In genomic region chr6:35640017-35640664, GRCh38 we compare ENCODE assay signal across 2 cellular contexts.
TF ChIP-seq lines count a peak whose summit lies in the region.

No MANE protein-coding gene starts in this region.

TF ChIP-seq in endothelial cell of umbilical vein, 7 proteins besides CTCF, POLR2A, EP300 and RAD21:
- TF ChIP-seq FOS (IDR thresholded peaks at IDR 0.05; ENCODE audit: borderline replicate concordance, insufficient read depth, low read length) (peak; percentile 15), JUN (IDR thresholded peaks at IDR 0.05; ENCODE audit: borderline replicate concordance, insufficient read depth, insufficient read length, low read depth) (no peak), MYC (IDR thresholded peaks at IDR 0.05; ENCODE audit: low read depth, low read length) (no peak), EZH2 (IDR thresholded peaks at IDR 0.05; ENCODE audit: borderline replicate concordance, low read depth, low read length, severe bottlenecking) (no peak), MAX (IDR thresholded peaks at IDR 0.05; ENCODE audit: insufficient read depth, insufficient read length) (no peak)
TF ChIP-seq in endothelial cell of umbilical vein: peak in this region for 1.

TF ChIP-seq in HepG2, 621 proteins besides CTCF, POLR2A, EP300 and RAD21:
- no peak for TF ChIP-seq ZNF687 (CRISPR knock-in tag; IDR thresholded peaks at IDR 0.05)
- TF ChIP-seq REXO4 (CRISPR knock-in tag; IDR thresholded peaks at IDR 0.05; ENCODE audit: borderline replicate concordance), result no peak
- no peak for TF ChIP-seq AHDC1 (CRISPR knock-in tag; IDR thresholded peaks at IDR 0.05; ENCODE audit: borderline replicate concordance)
- no peak for TF ChIP-seq NFE2 (CRISPR knock-in tag; IDR thresholded peaks at IDR 0.05)
- no peak for TF ChIP-seq HDAC2 (CRISPR knock-in tag; IDR thresholded peaks at IDR 0.05)
- TF ChIP-seq ZNF232 (CRISPR knock-in tag; IDR thresholded peaks at IDR 0.05; ENCODE audit: borderline replicate concordance), result no peak
- TF ChIP-seq BORCS8-MEF2B (CRISPR knock-in tag; IDR thresholded peaks at IDR 0.05), result no peak
